17 cellular contexts compared by ENCODE assay signal in genomic region chr10:56605043-56605442, GRCh38.
DNase-seq lines count a peak whose midpoint lies in the region; ATAC-seq and TF ChIP-seq lines count a peak whose summit lies in the region.
"Had no signal": no experiment of that assay in that cellular context is flagged by ENCODE, and none has a peak within 500 bp of the region (broad histone marks: within the 10 kb centered on the region; RNA-seq: fewer than 3 reads in every experiment).

No MANE protein-coding gene starts in this region.

- POLR2A ChIA-PET in WTC11 (lab: Charles Lee) = interaction anchor here (0.6 kb wide), 1 partner anchor 92 kb away, joined by 5 read pairs; no protein-coding TSS in a partner anchor

- TF ChIP-seq CTCF in WTC11 (IDR thresholded peaks at IDR 0.05) = no peak

- H3K27me3 Mint-ChIP-seq in WTC11 (ENCODE audit: low read depth) (no peaks in the 10 kb centered on the region), memory B cell (no peaks in the 10 kb centered on the region)

- H3K4me3 Mint-ChIP-seq in WTC11 (0 out of 2 replicates have a peak overlapping the region, but pooled peaks have one; percentile 37), memory B cell (peak overlapping the region; percentile 55)

- CTCF ChIA-PET in WTC11 (lab: Charles Lee) = no interaction called here

- DNase-seq in NCI-H510A treated with DMSO at 0.1 percent for 48 hours (lab: John Stamatoyannopoulos, UW) (peak; percentile 37), WTC11 (ENCODE audit: low spot score) (peak; percentile 33), memory B cell (ENCODE audit: low spot score in 2 of 2) (no peak), erythroblast (lab: John Stamatoyannopoulos, UW) (no peak), cerebellum (ENCODE audit: low spot score) (no peak), NCI-H345 treated with DMSO at 0.1 percent for 48 hours (lab: John Stamatoyannopoulos, UW; ENCODE audit: unreplicated experiment) (no peak)
- DNase-seq: activated naive CD4-positive, alpha-beta T cell treated with anti-CD3 and anti-CD28 coated beads, Interleukin-2, amount 50 U/mL, for 16 hours; effector CD4-positive, alpha-beta T cell; foreskin melanocyte; GOT3; mucosa of descending colon; NCI-H1105 treated with DMSO at 0.1 percent for 48 hours; substantia nigra had no signal

- H3K27ac Mint-ChIP-seq in WTC11 = no peak overlapping the region
- no peak overlapping the region for H3K27ac Mint-ChIP-seq in memory B cell
- H3K27ac Mint-ChIP-seq: progenitor cell of endocrine pancreas had no signal

- TF ChIP-seq POLR2A in erythroblast (IDR thresholded peaks at IDR 0.05; ENCODE audit: low read length) = no peak

- H3K9me3 Mint-ChIP-seq in WTC11 (no peaks in the 10 kb centered on the region), memory B cell (no peaks in the 10 kb centered on the region)

- H3K4me1 Mint-ChIP-seq in WTC11 (peaks cover 9% of the 10 kb centered on the region), memory B cell (peaks cover 3% of the 10 kb centered on the region)

- H3K36me3 Mint-ChIP-seq in WTC11 (no peaks in the 10 kb centered on the region), memory B cell (no peaks in the 10 kb centered on the region)

- ATAC-seq in GM18909 (IDR thresholded peaks at IDR 0.05; ENCODE audit: poor library complexity, unreplicated experiment) = peak; percentile 43
- ATAC-seq in WTC11 = peak; percentile 99
- peak; percentile 43 for ATAC-seq in memory B cell (ENCODE audit: low read depth)
- ATAC-seq in GM19452 (IDR thresholded peaks at IDR 0.05; ENCODE audit: unreplicated experiment) = no peak
- ATAC-seq: K562, mucosa of descending colon had no signal

TF ChIP-seq in WTC11, 78 proteins besides CTCF, POLR2A, EP300 and RAD21:
- TF ChIP-seq CREM (CRISPR knock-in tag; IDR thresholded peaks at IDR 0.05) = no peak
- TF ChIP-seq SMAD3 (CRISPR knock-in tag; IDR thresholded peaks at IDR 0.05; ENCODE audit: borderline replicate concordance) = no peak
- no peak for TF ChIP-seq ZBTB21 (CRISPR knock-in tag; IDR thresholded peaks at IDR 0.05; ENCODE audit: borderline replicate concordance)
- no peak for TF ChIP-seq ATF2 (CRISPR knock-in tag; IDR thresholded peaks at IDR 0.05; ENCODE audit: borderline replicate concordance, low read depth)
- TF ChIP-seq ZNF232 (CRISPR knock-in tag; IDR thresholded peaks at IDR 0.05) = no peak
- no peak for TF ChIP-seq NFATC4 (CRISPR knock-in tag; IDR thresholded peaks at IDR 0.05)
- no peak for TF ChIP-seq GABPB1 (CRISPR knock-in tag; IDR thresholded peaks at IDR 0.05)
TF ChIP-seq in WTC11: peak in this region for 0.

Comparison
In these comparisons a context has a peak if more than half of its experiments do, and no peak if none do; other contexts are left out.
1. DNase-seq: peak in NCI-H510A treated with DMSO at 0.1 percent for 48 hours (single experiment) and WTC11 (single experiment); none in memory B cell (0 of 2), erythroblast (0 of 2), cerebellum (single experiment) and NCI-H345 treated with DMSO at 0.1 percent for 48 hours (single experiment).